21 cellular contexts compared by ENCODE assay signal in genomic region chr12:466039-466438, GRCh38. TPM values are rescaled to one million over a fixed set of nuclear protein-coding genes. Genes with fewer than 3 reads are reported as not detected.
DNase-seq lines count a peak whose midpoint lies in the region; ATAC-seq and TF ChIP-seq lines count a peak whose summit lies in the region.
"Had no signal": no experiment of that assay in that cellular context is flagged by ENCODE, and none has a peak within 500 bp of the region (broad histone marks: within the 10 kb centered on the region; RNA-seq: fewer than 3 reads in every experiment).

No MANE protein-coding gene starts in this region.

- peaks cover 4% of the 10 kb centered on the region for H3K79me1 ChIP-seq in mesendoderm (ENCODE audit: low read length)

- no peak overlapping the region for H3K23ac ChIP-seq in mesendoderm (ENCODE audit: low read length)

- no peaks in the 10 kb centered on the region for H3K9me3 ChIP-seq in adrenal gland (replicated peaks in 1 of 3)
- no peaks in the 10 kb centered on the region for H3K9me3 ChIP-seq in heart right ventricle
- no peaks in the 10 kb centered on the region for H3K9me3 ChIP-seq in thyroid gland
- H3K9me3 ChIP-seq in vagina: no peaks in the 10 kb centered on the region
- no peaks in the 10 kb centered on the region for H3K9me3 ChIP-seq in WERI-Rb-1 (ENCODE audit: severe bottlenecking)

- H3K27ac ChIP-seq in adrenal gland: peak overlapping the region in 4 of 5 donors; percentile 41 to 84 (median 61)
- peak overlapping the region; percentile 37 to 88 (median 81) for H3K27ac ChIP-seq in heart right ventricle
- H3K27ac ChIP-seq in mesendoderm (ENCODE audit: low read depth, low read length): no peak overlapping the region
- H3K27ac ChIP-seq in thyroid gland: peak overlapping the region; percentile 58 to 63 (median 62)
- H3K27ac ChIP-seq in vagina: no peak overlapping the region
- no peak overlapping the region for H3K27ac ChIP-seq in WERI-Rb-1
- H3K27ac ChIP-seq: RWPE1 had no signal

- DNase-seq in adrenal gland: peak in 6 of 7 donors; percentile 43 to 65 (median 54)
- peak in 1 of 2 donors; percentile 26 for DNase-seq in heart right ventricle
- DNase-seq in mesendoderm: no peak
- DNase-seq in thyroid gland: peak; percentile 84 to 88
- DNase-seq in vagina (ENCODE audit: extremely low spot score in 2 of 2): no peak
- DNase-seq in activated effector memory CD4-positive, alpha-beta T cell treated with Interleukin-2 at 50 U/mL for 16 hours: no peak
- DNase-seq in WERI-Rb-1: no peak
- DNase-seq: activated CD4-positive, alpha-beta memory T cell treated with anti-CD3 and anti-CD28 coated beads for 36 hours; activated CD4-positive, CD25-positive, alpha-beta regulatory T cell; activated naive CD4-positive, alpha-beta T cell; central memory CD4-positive, alpha-beta T cell; DMS 273 treated with DMSO at 0.1 percent for 48 hours; immature natural killer cell; mammary epithelial cell; naive thymus-derived CD8-positive, alpha-beta T cell; NCI-H1105 treated with DMSO at 0.1 percent for 48 hours; NCI-H2081; NCI-H524; retina had no signal

- H3K27me3 ChIP-seq in adrenal gland (no peaks in the 10 kb centered on the region), heart right ventricle (peaks cover 0 to 39% (median 1%) of the 10 kb centered on the region in 7 donors), mesendoderm (ENCODE audit: insufficient read depth, low read length, poor library complexity) (no peaks in the 10 kb centered on the region), thyroid gland (no peaks in the 10 kb centered on the region), vagina (no peaks in the 10 kb centered on the region), WERI-Rb-1 (ENCODE audit: insufficient read depth, low read depth, severe bottlenecking) (no peaks in the 10 kb centered on the region)

- no peak overlapping the region for H2BK15ac ChIP-seq in mesendoderm (replicated peaks; ENCODE audit: low read depth)

- WGBS in adrenal gland, 4 donors: 48 to 58% (median 53%) methylated on average over 6 to 8 of the region's 8 CpGs
- WGBS in heart right ventricle, 2 donors: 54 to 55% methylated on average over 8 of the region's 8 CpGs
- WGBS in mesendoderm (ENCODE audit: extremely low coverage, insufficient coverage, low lambda C conversion rate): no CpG with 5 or more reads among the region's 8 CpGs
- WGBS in thyroid gland, 2 donors: 40 to 41% methylated on average over 8 of the region's 8 CpGs

- no peak overlapping the region for H2BK5ac ChIP-seq in mesendoderm (ENCODE audit: low read length)

- no peak overlapping the region for H4K5ac ChIP-seq in mesendoderm (ENCODE audit: low read length)

- intact Hi-C loops in adrenal gland (cut with DNase I): no loop called here
- intact Hi-C loops in heart right ventricle (cut with DNase I): no loop called here
- intact Hi-C loops in thyroid gland (cut with DNase I): no loop called here
- intact Hi-C loops in vagina (cut with DNase I): no loop called here

- no peak overlapping the region for H4K8ac ChIP-seq in mesendoderm (ENCODE audit: low read depth, low read length)

- no peak overlapping the region for H3K4ac ChIP-seq in mesendoderm (ENCODE audit: low read depth, low read length)

- TF ChIP-seq CTCF in adrenal gland (IDR thresholded peaks at IDR 0.05) (no peak), heart right ventricle (IDR thresholded peaks at IDR 0.05) (peak in 1 of 9 donors; percentile 11), thyroid gland (IDR thresholded peaks at IDR 0.05) (peak in 2 of 6 experiments; percentile 23 to 43), vagina (IDR thresholded peaks at IDR 0.05) (no peak), WERI-Rb-1 (IDR thresholded peaks at IDR 0.05; ENCODE audit: low read depth, low read length) (no peak)

- H3K56ac ChIP-seq in mesendoderm (ENCODE audit: low read length): peak overlapping the region; percentile 25

- H3K4me1 ChIP-seq in adrenal gland (replicated peaks in 1 of 2): peaks cover 16 to 55% of the 10 kb centered on the region in 2 donors
- H3K4me1 ChIP-seq in heart right ventricle: peaks cover 0 to 89% (median 14%) of the 10 kb centered on the region in 9 donors
- peaks cover 2% of the 10 kb centered on the region for H3K4me1 ChIP-seq in mesendoderm (ENCODE audit: control insufficient read depth, low read depth, low read length)
- H3K4me1 ChIP-seq in thyroid gland: peaks cover 14 to 21% of the 10 kb centered on the region in 2 donors
- peaks cover 3% of the 10 kb centered on the region for H3K4me1 ChIP-seq in vagina

- no peak overlapping the region for H2BK120ac ChIP-seq in mesendoderm (ENCODE audit: low read depth, low read length)

- no peak overlapping the region for H3K18ac ChIP-seq in mesendoderm (ENCODE audit: low read length)

- no peak overlapping the region for H2AK5ac ChIP-seq in mesendoderm (ENCODE audit: low read length)

- H3K4me2 ChIP-seq in mesendoderm (ENCODE audit: low read length): no peak overlapping the region

- TF ChIP-seq POLR2A in adrenal gland (IDR thresholded peaks at IDR 0.05): no peak
- peak in 1 of 2 donors; percentile 63 for TF ChIP-seq POLR2A in thyroid gland (IDR thresholded peaks at IDR 0.05)
- no peak for TF ChIP-seq POLR2A in vagina (IDR thresholded peaks at IDR 0.05)

- no peaks in the 10 kb centered on the region for H3K79me2 ChIP-seq in mesendoderm (ENCODE audit: control insufficient read depth, insufficient read depth, low read length)

- H3K9ac ChIP-seq in mesendoderm (ENCODE audit: low read length): no peak overlapping the region

- ATAC-seq in heart right ventricle: peak; percentile 18 to 65 (median 48)
- ATAC-seq: naive thymus-derived CD8-positive, alpha-beta T cell; SK-N-SH treated with all-trans-retinoic acid at 6 μM for 48 hours had no signal

- H3K4me3 ChIP-seq in adrenal gland (peak overlapping the region in 1 of 4 donors; percentile 19), heart right ventricle (peak overlapping the region in 1 of 10 donors; percentile 0), mesendoderm (ENCODE audit: low read length) (no peak overlapping the region), thyroid gland (replicated peaks in 1 of 3) (no peak overlapping the region), vagina (no peak overlapping the region), WERI-Rb-1 (ENCODE audit: low read depth, low read length) (no peak overlapping the region)

- H3K36me3 ChIP-seq in adrenal gland (replicated peaks in 1 of 2) (no peaks in the 10 kb centered on the region), heart right ventricle (no peaks in the 10 kb centered on the region), mesendoderm (ENCODE audit: control insufficient read depth, insufficient read depth, low read length) (no peaks in the 10 kb centered on the region), thyroid gland (no peaks in the 10 kb centered on the region), vagina (no peaks in the 10 kb centered on the region), WERI-Rb-1 (no peaks in the 10 kb centered on the region)

RNA-seq across cellular contexts. Expression of gene B4GALNT3, which starts 6.3 kb away (rescaled TPM):
- total RNA-seq in adrenal gland: 10 to 100 TPM in 7 of 8 donors, 1 to 10 TPM in 1; 9.8 to 43.1 (median 28.5) TPM
- 10 to 100 TPM; 16.2 to 38.5 (median 30.5) TPM for polyA plus RNA-seq in adrenal gland
- 10 to 100 TPM; 19.6 to 53.5 (median 36.5) TPM for total RNA-seq in heart right ventricle
- polyA plus RNA-seq in heart right ventricle: 10 to 100 TPM; 14.1 to 58.7 TPM
- polyA plus RNA-seq in mesendoderm (2013, experiment 1 of 2): 16.0 TPM
- 14.7 TPM for polyA plus RNA-seq in mesendoderm (2013, experiment 2 of 2)
- 1 to 10 TPM; 3.9 to 6.6 (median 5.6) TPM for total RNA-seq in thyroid gland
- 13.3 TPM for total RNA-seq in vagina

Comparison
In these comparisons a context has a peak if more than half of its experiments do, and no peak if none do; other contexts are left out.
1. DNase-seq: peak in adrenal gland (6 of 7) and thyroid gland (2 of 2); none in mesendoderm (single experiment), vagina (0 of 2), activated effector memory CD4-positive, alpha-beta T cell treated with Interleukin-2 at 50 U/mL for 16 hours (single experiment) and WERI-Rb-1 (single experiment).
2. H3K27ac ChIP-seq: peak in adrenal gland (4 of 5), heart right ventricle (10 of 10) and thyroid gland (3 of 3); none in mesendoderm (single experiment), vagina (single experiment) and WERI-Rb-1 (single experiment).